ENCODE assay signal across 15 cellular contexts in genomic region chrX:39955621-39956020, GRCh38.
DNase-seq lines count a peak whose midpoint lies in the region; ATAC-seq, FAIRE-seq and TF ChIP-seq lines count a peak whose summit lies in the region.
"Had no signal": no experiment of that assay in that cellular context is flagged by ENCODE, and none has a peak within 500 bp of the region (broad histone marks: within the 10 kb centered on the region; RNA-seq: fewer than 3 reads in every experiment).

No MANE protein-coding gene starts in this region.

- H3K9me3 Mint-ChIP-seq in astrocyte (ENCODE audit: unreplicated experiment) = no peaks in the 10 kb centered on the region
- H3K9me3 Mint-ChIP-seq: dendritic cell treated with granulocyte-macrophage colony-stimulating factor and Interleukin-4, amounts not matched to agents 40 ng/mL and 50 ng/mL, for 4 days had no signal

- in situ Hi-C loops in HepG2 (cut with HindIII; ENCODE audit: extremely low pct_ligation_motif_present, low pct_unique_long_range_greater_than_20kb) (loop anchor here (10.0 kb wide), 1 partner anchor 61 kb away; no protein-coding TSS in a partner anchor), brain microvascular endothelial cell (cut with HindIII; ENCODE audit: low pct_ligation_motif_present, low sequenced_read_pairs) (no loop called here)

- H3K9ac ChIP-seq in HepG2 (ENCODE audit: insufficient read depth, low read depth, low read length) (no peak overlapping the region), Loucy (ENCODE audit: low read depth, low read length, poor library complexity, severe bottlenecking) (peak overlapping the region; percentile 58), astrocyte (ENCODE audit: low read length) (no peak overlapping the region)

- peaks cover 1% of the 10 kb centered on the region for H3K4me1 Mint-ChIP-seq in astrocyte (ENCODE audit: low read depth, unreplicated experiment)

- TF ChIP-seq RAD21 in HepG2 (CRISPR knock-in tag; IDR thresholded peaks at IDR 0.05) = no peak

- H3K27me3 Mint-ChIP-seq in astrocyte (ENCODE audit: low read depth, unreplicated experiment) = peaks cover 6% of the 10 kb centered on the region

- ATAC-seq in HepG2 = 0 out of 3 replicates have a peak, but pooled peaks have one; percentile 11
- no peak for ATAC-seq in right lobe of liver

- TF ChIP-seq CTCF in HepG2 (CRISPR knock-in tag; IDR thresholded peaks at IDR 0.05) (no peak), right lobe of liver (IDR thresholded peaks at IDR 0.05) (no peak), Loucy (conservative IDR thresholded peaks at IDR 0.05; ENCODE audit: low read length) (no peak), astrocyte (IDR thresholded peaks at IDR 0.05; ENCODE audit: insufficient read depth, low read depth, low read length) (no peak), brain microvascular endothelial cell (IDR thresholded peaks at IDR 0.05; ENCODE audit: low read depth, low read length, missing control alignments) (no peak)

- H3K79me2 ChIP-seq in HepG2 (ENCODE audit: insufficient read depth, low read length) (no peaks in the 10 kb centered on the region), Loucy (ENCODE audit: insufficient read depth, low read length) (no peaks in the 10 kb centered on the region), astrocyte (ENCODE audit: insufficient read depth, low read length) (no peaks in the 10 kb centered on the region)

- POLR2A ChIA-PET in HepG2 (lab: Yijun Ruan, JAX) = no interaction called here

- H3K36me3 ChIP-seq in HepG2 (replicated peaks in 1 of 2; ENCODE audit: control insufficient read depth in 1 of 2, insufficient read depth in 2 of 2, low read length in 2 of 2) = no peaks in the 10 kb centered on the region
- no peaks in the 10 kb centered on the region for H3K36me3 ChIP-seq in right lobe of liver
- H3K36me3 ChIP-seq in Loucy (ENCODE audit: insufficient read depth, low read length) = no peaks in the 10 kb centered on the region
- H3K36me3 ChIP-seq in astrocyte (ENCODE audit: insufficient read depth, low read length) = no peaks in the 10 kb centered on the region
- H3K36me3 ChIP-seq in brain microvascular endothelial cell (replicated peaks) = no peaks in the 10 kb centered on the region

- H3K36me3 Mint-ChIP-seq in astrocyte (ENCODE audit: low read depth, unreplicated experiment) = no peaks in the 10 kb centered on the region

- H3K4me3 Mint-ChIP-seq in astrocyte (ENCODE audit: unreplicated experiment) = no peak overlapping the region
- H3K4me3 Mint-ChIP-seq: dendritic cell treated with granulocyte-macrophage colony-stimulating factor and Interleukin-4, amounts not matched to agents 40 ng/mL and 50 ng/mL, for 4 days had no signal

- H2AFZ ChIP-seq in HepG2 (ENCODE audit: low read length) (no peak overlapping the region), Loucy (ENCODE audit: low read length) (peak overlapping the region; percentile 88), astrocyte (ENCODE audit: low read depth, low read length) (no peak overlapping the region)

- H3K27me3 ChIP-seq in HepG2 (ENCODE audit: control insufficient read depth in 1 of 2, insufficient read depth in 2 of 2, low read length in 2 of 2) (no peaks in the 10 kb centered on the region), right lobe of liver (no peaks in the 10 kb centered on the region), Loucy (ENCODE audit: insufficient read depth, low read length, poor library complexity, severe bottlenecking) (no peaks in the 10 kb centered on the region), astrocyte (ENCODE audit: insufficient read depth, low read length) (no peaks in the 10 kb centered on the region), brain microvascular endothelial cell (replicated peaks) (no peaks in the 10 kb centered on the region)

- intact Hi-C loops in HepG2 (cut with micrococcal nuclease; ENCODE audit: unreplicated experiment) (no loop called here), right lobe of liver (cut with DNase I) (no loop called here)

- no TSS peak for BruUV-seq in HepG2 (replicated peaks; lab: Mats Ljungman, UMichigan)

- H3K27ac Mint-ChIP-seq in astrocyte (ENCODE audit: unreplicated experiment) = no peak overlapping the region
- H3K27ac Mint-ChIP-seq: dendritic cell treated with granulocyte-macrophage colony-stimulating factor and Interleukin-4, amounts not matched to agents 40 ng/mL and 50 ng/mL, for 4 days had no signal

- H3K9me3 ChIP-seq in HepG2 (ENCODE audit: low read length) = no peaks in the 10 kb centered on the region
- no peaks in the 10 kb centered on the region for H3K9me3 ChIP-seq in right lobe of liver
- H3K9me3 ChIP-seq in Loucy (ENCODE audit: insufficient read depth, low read depth, low read length) = no peaks in the 10 kb centered on the region
- no peaks in the 10 kb centered on the region for H3K9me3 ChIP-seq in astrocyte (ENCODE audit: insufficient read depth, low read depth, low read length)

- no peaks in the 10 kb centered on the region for H3F3A ChIP-seq in Loucy (ENCODE audit: low read depth)

- peak overlapping the region; percentile 36; the same call in 1 of the 2 replicates for H3K4me2 ChIP-seq in HepG2 (ENCODE audit: low read depth, low read length)
- H3K4me2 ChIP-seq in Loucy (ENCODE audit: low read depth, low read length, poor library complexity, severe bottlenecking) = peak overlapping the region; percentile 63
- H3K4me2 ChIP-seq in astrocyte (ENCODE audit: low read length) = no peak overlapping the region

- H4K20me1 ChIP-seq in HepG2 (ENCODE audit: insufficient read depth, low read length) = no peaks in the 10 kb centered on the region
- H4K20me1 ChIP-seq in Loucy (ENCODE audit: insufficient read depth, low read length, poor library complexity, severe bottlenecking) = no peaks in the 10 kb centered on the region
- H4K20me1 ChIP-seq in astrocyte (ENCODE audit: insufficient read depth, low read length) = no peaks in the 10 kb centered on the region

- H3K27ac ChIP-seq in HepG2 (ENCODE audit: extremely low read length, insufficient read depth, low read length) (no peak overlapping the region), right lobe of liver (no peak overlapping the region), astrocyte (ENCODE audit: low read depth, low read length) (no peak overlapping the region), brain microvascular endothelial cell (no peak overlapping the region)
- H3K27ac ChIP-seq: skin epidermis had no signal

- DNase-seq in HepG2 (ENCODE audit: low spot score) (no peak), right lobe of liver (no peak), astrocyte (ENCODE audit: low read depth) (no peak), NOMO-1 treated with dmso at 0.1 percent for 144 hours (lab: John Stamatoyannopoulos, UW; ENCODE audit: unreplicated experiment) (no peak), brain microvascular endothelial cell (no peak), COLO829 (ENCODE audit: low spot score) (no peak), superior temporal gyrus (ENCODE audit: extremely low spot score) (no peak)
- DNase-seq: activated CD4-positive, CD25-positive, alpha-beta regulatory T cell treated with anti-CD3 and anti-CD28 coated beads, Interleukin-2, amount 50 U/mL, for 72 hours; activated T-cell treated with anti-CD3 and anti-CD28 coated beads, Interleukin-2, amount 50 U/mL, for 48 hours; C1 segment of cervical spinal cord; NCI-H510A; occipital lobe had no signal

- WGBS in HepG2 (ENCODE audit: low lambda C conversion rate) = 81% methylated on average over 3 of the region's 4 CpGs
- 42% methylated on average over 3 of the region's 4 CpGs for WGBS in right lobe of liver (ENCODE audit: insufficient coverage, low coverage, low lambda C conversion rate, missing lambda C conversion rate)

- TF ChIP-seq POLR2A in HepG2 (IDR thresholded peaks at IDR 0.05; ENCODE audit: insufficient read depth in 1 of 2, low read depth in 2 of 2, low read length in 2 of 2) (no peak), right lobe of liver (IDR thresholded peaks at IDR 0.05) (no peak)

- no peaks in the 10 kb centered on the region for H3K9me2 ChIP-seq in Loucy (replicated peaks; ENCODE audit: low read depth, low read length)

- peak overlapping the region in 1 of 3 experiments; percentile 28; a peak in 1 of 6 replicates for H3K4me3 ChIP-seq in HepG2 (replicated peaks in 1 of 3; ENCODE audit: insufficient read depth in 1 of 3, low read depth in 2 of 3, low read length in 3 of 3)
- H3K4me3 ChIP-seq in right lobe of liver = no peak overlapping the region
- H3K4me3 ChIP-seq in Loucy (ENCODE audit: low read length, poor library complexity, severe bottlenecking) = peak overlapping the region; percentile 20
- no peak overlapping the region for H3K4me3 ChIP-seq in astrocyte (ENCODE audit: insufficient read depth, low read depth, low read length)
- no peak overlapping the region for H3K4me3 ChIP-seq in brain microvascular endothelial cell (ENCODE audit: low read depth, low read length)
- H3K4me3 ChIP-seq: skin epidermis had no signal

- FAIRE-seq in HepG2 (lab: Jason Lieb, UNC) (peak; percentile 60), astrocyte (lab: Jason Lieb, UNC) (peak; percentile 75)

- H3K4me1 ChIP-seq in HepG2 (ENCODE audit: insufficient read depth, low read length) (peaks cover 64% of the 10 kb centered on the region), right lobe of liver (peaks cover 0 to 15% (median 0%) of the 10 kb centered on the region in 4 donors), Loucy (ENCODE audit: insufficient read depth, low read length, poor library complexity, severe bottlenecking) (peaks cover 29% of the 10 kb centered on the region), astrocyte (ENCODE audit: insufficient read depth, low read length) (peaks cover 11% of the 10 kb centered on the region)

- TF ChIP-seq EP300 in HepG2 (IDR thresholded peaks at IDR 0.05; ENCODE audit: low read depth in 2 of 2, low read length in 2 of 2) (no peak), HepG2 (CRISPR knock-in tag; IDR thresholded peaks at IDR 0.05; ENCODE audit: borderline replicate concordance) (no peak)

- CTCF ChIA-PET in HepG2 (lab: Yijun Ruan, JAX; ENCODE audit: low intra/inter-chr PET ratio, low total read pairs) = no interaction called here

TF ChIP-seq in HepG2, 621 proteins besides CTCF, POLR2A, EP300 and RAD21 (continues in another document):
- TF ChIP-seq GABPB1 (CRISPR knock-in tag; IDR thresholded peaks at IDR 0.05) (peak; percentile 28; the same call in 1 of the 2 replicates), HCFC1 (IDR thresholded peaks at IDR 0.05; ENCODE audit: low read depth, low read length) (peak; percentile 54; the same call in 1 of the 2 replicates), NFYB (CRISPR knock-in tag; IDR thresholded peaks at IDR 0.05) (peak; percentile 69), SUZ12 (IDR thresholded peaks at IDR 0.05; ENCODE audit: low read depth, low read length) (peak; percentile 9; the same call in 1 of the 2 replicates), NFYC (CRISPR knock-in tag; IDR thresholded peaks at IDR 0.05) (peak; percentile 67), ZNF780A (CRISPR knock-in tag; IDR thresholded peaks at IDR 0.05) (no peak), TBL1XR1 (IDR thresholded peaks at IDR 0.05; ENCODE audit: borderline replicate concordance, low read length, partially characterized antibody) (no peak), ZNF333 (CRISPR knock-in tag; IDR thresholded peaks at IDR 0.05; ENCODE audit: borderline replicate concordance) (no peak), ZNF143 (CRISPR knock-in tag; IDR thresholded peaks at IDR 0.05) (peak; percentile 85), ZNF253 (CRISPR knock-in tag; IDR thresholded peaks at IDR 0.05; ENCODE audit: borderline replicate concordance) (no peak), TAF15 (IDR thresholded peaks at IDR 0.05; ENCODE audit: low read depth, low read length, poor library complexity, severe bottlenecking) (no peak)
